16 cellular contexts compared by ENCODE assay signal in genomic region chr12:107169200-107169599, GRCh38.
"Had no signal": no experiment of that assay in that cellular context is flagged by ENCODE, and none has a peak within 500 bp of the region (broad histone marks: within the 10 kb centered on the region; RNA-seq: fewer than 3 reads in every experiment).

No MANE protein-coding gene starts in this region.

- H3K27me3 ChIP-seq: vagina had no signal

- ATAC-seq: left ventricle myocardium superior; natural killer cell treated with Interleukin-12 subunit alpha and Interleukin-12 subunit beta and Interleukin-15 and Interleukin-18, amount 100 ng/mL, for 72 hours; stimulated activated memory B cell treated with anti-CD40 and anti-IgM and Interleukin-4, amounts not matched to agents 10 μg/mL and 1 μg/mL and 100 μg/mL, for 72 hours had no signal

- H3K9me3 ChIP-seq: adrenal gland, esophagus muscularis mucosa, tibial nerve, vagina had no signal

- DNase-seq: activated CD4-positive, alpha-beta T cell treated with anti-CD3 and anti-CD28 coated beads, Interleukin-2, amount 50 U/mL, for 48 hours; activated effector memory CD4-positive, alpha-beta T cell treated with Interleukin-2 at 50 U/mL for 16 hours; activated T-cell treated with anti-CD3 and anti-CD28 coated beads, Interleukin-2, amount 50 U/mL, for 1 hour; adrenal gland; hippocampal formation; left ventricle myocardium superior; mesendoderm; posterior cingulate gyrus; stimulated activated CD4-positive, alpha-beta T cell treated with anti-CD3 and anti-CD28 coated beads, Interleukin-2, amount 100 ng/mL, for 48 hours; WERI-Rb-1 had no signal

- H3K27ac Mint-ChIP-seq: activated naive CD4-positive, alpha-beta T cell treated with anti-CD3 and anti-CD28 coated beads, Interleukin-2, amount 50 U/mL, for 24 hours; natural killer cell treated with Interleukin-12 subunit alpha and Interleukin-12 subunit beta and Interleukin-15 and Interleukin-18, amount 100 ng/mL, for 72 hours; stimulated activated memory B cell treated with anti-CD40 and anti-IgM and Interleukin-4, amounts not matched to agents 10 μg/mL and 1 μg/mL and 100 μg/mL, for 72 hours had no signal

- H3K4me3 ChIP-seq: adrenal gland, esophagus muscularis mucosa, tibial nerve, vagina had no signal

- H3K27ac ChIP-seq: adrenal gland, esophagus muscularis mucosa, tibial nerve, vagina, WERI-Rb-1 had no signal

- H3K36me3 Mint-ChIP-seq: activated naive CD4-positive, alpha-beta T cell treated with anti-CD3 and anti-CD28 coated beads, Interleukin-2, amount 50 U/mL, for 24 hours; stimulated activated memory B cell treated with anti-CD40 and anti-IgM and Interleukin-4, amounts not matched to agents 10 μg/mL and 1 μg/mL and 100 μg/mL, for 72 hours had no signal

- H3K4me1 ChIP-seq: adrenal gland, esophagus muscularis mucosa, tibial nerve, vagina had no signal

- H3K4me3 Mint-ChIP-seq: activated naive CD4-positive, alpha-beta T cell treated with anti-CD3 and anti-CD28 coated beads, Interleukin-2, amount 50 U/mL, for 24 hours; natural killer cell treated with Interleukin-12 subunit alpha and Interleukin-12 subunit beta and Interleukin-15 and Interleukin-18, amount 100 ng/mL, for 72 hours; stimulated activated memory B cell treated with anti-CD40 and anti-IgM and Interleukin-4, amounts not matched to agents 10 μg/mL and 1 μg/mL and 100 μg/mL, for 72 hours had no signal

- H3K4me1 Mint-ChIP-seq: activated naive CD4-positive, alpha-beta T cell treated with anti-CD3 and anti-CD28 coated beads, Interleukin-2, amount 50 U/mL, for 24 hours; stimulated activated memory B cell treated with anti-CD40 and anti-IgM and Interleukin-4, amounts not matched to agents 10 μg/mL and 1 μg/mL and 100 μg/mL, for 72 hours had no signal

- H3K36me3 ChIP-seq: adrenal gland, esophagus muscularis mucosa, tibial nerve, vagina, WERI-Rb-1 had no signal

- H3K9me3 Mint-ChIP-seq: activated naive CD4-positive, alpha-beta T cell treated with anti-CD3 and anti-CD28 coated beads, Interleukin-2, amount 50 U/mL, for 24 hours; natural killer cell treated with Interleukin-12 subunit alpha and Interleukin-12 subunit beta and Interleukin-15 and Interleukin-18, amount 100 ng/mL, for 72 hours; stimulated activated memory B cell treated with anti-CD40 and anti-IgM and Interleukin-4, amounts not matched to agents 10 μg/mL and 1 μg/mL and 100 μg/mL, for 72 hours had no signal
